13 cellular contexts compared by ENCODE assay signal in the genomic region with DNA sequence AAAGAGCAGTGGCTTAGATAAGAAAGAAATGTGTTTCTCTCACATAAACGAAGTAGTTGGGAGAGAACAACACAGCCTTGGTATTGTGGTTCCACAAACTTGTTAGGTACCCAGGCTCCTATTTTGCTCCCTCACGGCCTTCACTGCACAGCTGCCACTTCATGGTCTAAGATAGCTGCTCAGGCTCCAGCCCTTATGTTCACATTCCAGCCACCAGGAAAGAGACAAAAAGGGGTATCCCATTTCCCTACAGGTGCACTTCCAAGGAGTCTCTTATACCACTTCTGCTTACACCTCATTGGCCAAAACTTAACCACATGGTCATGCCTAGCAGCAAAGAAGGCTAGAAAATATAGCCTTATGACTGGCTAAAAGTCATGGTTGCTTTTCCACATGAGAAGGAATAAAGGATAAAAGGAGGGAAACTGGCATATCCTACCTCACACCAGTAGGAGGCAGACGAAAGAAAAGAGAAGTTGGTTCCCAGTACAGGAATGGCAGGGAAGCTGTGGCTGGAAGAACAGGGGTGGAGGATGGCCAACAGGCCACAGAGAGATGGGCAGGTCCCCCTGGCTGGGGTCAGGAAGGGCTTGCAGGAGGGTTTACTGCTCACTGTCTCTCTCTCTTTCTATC. TPM values are rescaled to one million over a fixed set of nuclear protein-coding genes. Genes with fewer than 3 reads are reported as not detected.
A peak's percentile ranks its signal among the peaks of the same experiment; 100 is the strongest.
DNase-seq lines count a peak whose midpoint lies in the region; ATAC-seq and TF ChIP-seq lines count a peak whose summit lies in the region.
"Had no signal": no experiment of that assay in that cellular context is flagged by ENCODE, and none has a peak within 500 bp of the region (broad histone marks: within the 10 kb centered on the region; RNA-seq: fewer than 3 reads in every experiment).

No MANE protein-coding gene starts in this region.

- POLR2A ChIA-PET in AG04450 (lab: Yijun Ruan, JAX), result no interaction called here

- no peak for DNase-seq in AG04450 (ENCODE audit: low read depth, low spot score)
- DNase-seq in H7, result peak; percentile 79
- peak; percentile 64 for DNase-seq in iPS-NIHi11 (ENCODE audit: low spot score)
- no peak for DNase-seq in activated T-cell treated with anti-CD3 and anti-CD28 coated beads, Interleukin-2, amount 50 U/mL, for 48 hours
- DNase-seq in NAMALWA (ENCODE audit: low spot score), result no peak
- DNase-seq: activated CD4-positive, CD25-positive, alpha-beta regulatory T cell treated with anti-CD3 and anti-CD28 coated beads, Interleukin-2, amount 50 U/mL, for 72 hours; activated effector memory CD4-positive, alpha-beta T cell treated with anti-CD3 and anti-CD28 coated beads, Interleukin-2, amount 50 U/mL, for 16 hours; CD4-positive, CD25-positive, alpha-beta regulatory T cell; NCI-H2081 had no signal

- peak; percentile 25; the same call in 1 of the 2 replicates for TF ChIP-seq CTCF in AG04450 (IDR thresholded peaks at IDR 0.05; ENCODE audit: low read depth, low read length)
- TF ChIP-seq CTCF in VCaP (conservative IDR thresholded peaks at IDR 0.05), result peak; percentile 16; the same call in 1 of the 2 replicates

- H3K9me3 ChIP-seq in AG04450 (ENCODE audit: control insufficient read depth, insufficient read depth, low read length), result no peaks in the 10 kb centered on the region; the same call in 1 of the 2 replicates

- peaks cover 2% of the 10 kb centered on the region for H3K27me3 ChIP-seq in AG04450 (ENCODE audit: control insufficient read depth, insufficient read depth, low read length)
- H3K27me3 ChIP-seq in H7 (ENCODE audit: control insufficient read depth, insufficient read depth, low read length), result no peaks in the 10 kb centered on the region

- H3K4me3 ChIP-seq in AG04450 (ENCODE audit: low read depth, low read length) (no peak overlapping the region), H7 (ENCODE audit: insufficient read depth, low read depth, low read length) (no peak overlapping the region)

- ATAC-seq in HG03521 (IDR thresholded peaks at IDR 0.05; ENCODE audit: unreplicated experiment), result no peak
- no peak for ATAC-seq in HG03108 (IDR thresholded peaks at IDR 0.05; ENCODE audit: unreplicated experiment)
- ATAC-seq: stimulated activated memory B cell treated with anti-CD40 and anti-IgM and Interleukin-4, amounts not matched to agents 10 μg/mL and 1 μg/mL and 100 μg/mL, for 72 hours had no signal

- no peaks in the 10 kb centered on the region for H3K36me3 ChIP-seq in H7 (replicated peaks; ENCODE audit: control insufficient read depth, insufficient read depth, low read length)

- H3K27ac ChIP-seq in AG04450 (ENCODE audit: low read depth, low read length) (no peak overlapping the region), VCaP (no peak overlapping the region)

- CTCF ChIA-PET in AG04450 (lab: Charles Lee), result interaction anchor here (1.0 to 8.2 kb wide), 2 partner anchors 8 to 337 kb away, joined by 4 to 196 read pairs; no protein-coding TSS in a partner anchor

RNA-seq across cellular contexts. Expression of a gene that starts 5.4 kb away (rescaled TPM):
- 14.4 and 17.0 TPM in 2 replicates for polyA plus RNA-seq in AG04450 (2011; rRNA removed)
- polyA minus RNA-seq in AG04450 (2011; rRNA and poly(A)+ RNA removed), result 11.1 and 14.9 TPM in 2 replicates
- 127 and 142 TPM in 2 replicates for total RNA-seq in H7 (2014; rRNA removed; shearing (Covaris generic))

RNA-seq across cellular contexts. Expression of a gene that starts 43.3 kb away (rescaled TPM):
- 0.05 and 0.06 TPM in 2 replicates for polyA plus RNA-seq in AG04450 (2011; rRNA removed)
- 0.05 and 0.13 TPM in 2 replicates for polyA minus RNA-seq in AG04450 (2011; rRNA and poly(A)+ RNA removed)
- total RNA-seq in H7 (2014; rRNA removed; shearing (Covaris generic)), result 2.2 and 2.3 TPM in 2 replicates

RNA-seq across cellular contexts. Expression of a gene that starts 54.7 kb away (rescaled TPM):
- 1.2 and 1.3 TPM in 2 replicates for polyA plus RNA-seq in AG04450 (2011; rRNA removed)
- polyA minus RNA-seq in AG04450 (2011; rRNA and poly(A)+ RNA removed), result 0.70 and 1.3 TPM in 2 replicates
- total RNA-seq in H7 (2014; rRNA removed; shearing (Covaris generic)), result 29.1 and 36.0 TPM in 2 replicates

Comparison
In these comparisons a context has a peak if more than half of its experiments do, and no peak if none do; other contexts are left out.
1. DNase-seq: peak in H7 (single experiment) and iPS-NIHi11 (single experiment); none in AG04450 (single experiment), activated T-cell treated with anti-CD3 and anti-CD28 coated beads, Interleukin-2, amount 50 U/mL, for 48 hours (0 of 2) and NAMALWA (single experiment).